1 cellular context compared by ENCODE assay signal in the genomic region with DNA sequence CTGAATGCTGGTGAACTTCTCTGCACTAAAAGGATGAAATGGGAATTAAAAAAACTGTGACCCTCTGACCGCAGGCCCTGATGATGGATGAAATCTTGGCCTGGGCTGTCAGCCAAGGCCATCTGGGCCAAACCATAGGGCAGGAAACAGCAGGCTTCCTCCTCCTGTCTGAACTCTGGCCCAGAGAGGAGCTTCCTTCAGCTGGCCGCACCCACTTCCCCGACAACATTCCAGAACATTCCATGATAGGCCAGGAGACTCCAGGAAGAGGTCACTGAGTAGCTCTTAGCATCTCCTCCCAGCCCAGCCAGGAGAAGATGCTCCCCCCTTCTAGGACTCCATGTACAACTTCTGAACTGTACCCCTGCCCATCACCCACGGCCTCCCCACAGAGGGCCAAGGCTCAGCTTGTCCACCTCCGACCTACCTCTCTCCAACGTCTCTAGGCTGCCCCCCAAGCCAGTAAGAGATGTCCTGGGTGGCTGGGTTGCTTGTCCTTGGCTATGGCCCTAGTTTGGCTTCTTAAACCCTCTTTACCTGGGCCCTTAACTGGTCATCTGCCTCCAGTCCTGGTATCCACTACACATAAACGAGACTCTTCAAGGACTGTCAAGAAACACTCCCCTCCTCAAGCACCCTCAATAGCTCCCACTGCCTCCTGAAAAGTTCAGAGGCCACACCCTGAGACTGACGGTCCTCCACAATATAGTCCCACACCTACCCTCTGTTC.
A peak's percentile ranks its signal among the peaks of the same experiment; 100 is the strongest.
TF ChIP-seq lines count a peak whose summit lies in the region.

No MANE protein-coding gene starts in this region.

TF ChIP-seq in HepG2, 621 proteins besides CTCF, POLR2A, EP300 and RAD21 (continued from another document and continues in another):
- TF ChIP-seq, protein P1, sequence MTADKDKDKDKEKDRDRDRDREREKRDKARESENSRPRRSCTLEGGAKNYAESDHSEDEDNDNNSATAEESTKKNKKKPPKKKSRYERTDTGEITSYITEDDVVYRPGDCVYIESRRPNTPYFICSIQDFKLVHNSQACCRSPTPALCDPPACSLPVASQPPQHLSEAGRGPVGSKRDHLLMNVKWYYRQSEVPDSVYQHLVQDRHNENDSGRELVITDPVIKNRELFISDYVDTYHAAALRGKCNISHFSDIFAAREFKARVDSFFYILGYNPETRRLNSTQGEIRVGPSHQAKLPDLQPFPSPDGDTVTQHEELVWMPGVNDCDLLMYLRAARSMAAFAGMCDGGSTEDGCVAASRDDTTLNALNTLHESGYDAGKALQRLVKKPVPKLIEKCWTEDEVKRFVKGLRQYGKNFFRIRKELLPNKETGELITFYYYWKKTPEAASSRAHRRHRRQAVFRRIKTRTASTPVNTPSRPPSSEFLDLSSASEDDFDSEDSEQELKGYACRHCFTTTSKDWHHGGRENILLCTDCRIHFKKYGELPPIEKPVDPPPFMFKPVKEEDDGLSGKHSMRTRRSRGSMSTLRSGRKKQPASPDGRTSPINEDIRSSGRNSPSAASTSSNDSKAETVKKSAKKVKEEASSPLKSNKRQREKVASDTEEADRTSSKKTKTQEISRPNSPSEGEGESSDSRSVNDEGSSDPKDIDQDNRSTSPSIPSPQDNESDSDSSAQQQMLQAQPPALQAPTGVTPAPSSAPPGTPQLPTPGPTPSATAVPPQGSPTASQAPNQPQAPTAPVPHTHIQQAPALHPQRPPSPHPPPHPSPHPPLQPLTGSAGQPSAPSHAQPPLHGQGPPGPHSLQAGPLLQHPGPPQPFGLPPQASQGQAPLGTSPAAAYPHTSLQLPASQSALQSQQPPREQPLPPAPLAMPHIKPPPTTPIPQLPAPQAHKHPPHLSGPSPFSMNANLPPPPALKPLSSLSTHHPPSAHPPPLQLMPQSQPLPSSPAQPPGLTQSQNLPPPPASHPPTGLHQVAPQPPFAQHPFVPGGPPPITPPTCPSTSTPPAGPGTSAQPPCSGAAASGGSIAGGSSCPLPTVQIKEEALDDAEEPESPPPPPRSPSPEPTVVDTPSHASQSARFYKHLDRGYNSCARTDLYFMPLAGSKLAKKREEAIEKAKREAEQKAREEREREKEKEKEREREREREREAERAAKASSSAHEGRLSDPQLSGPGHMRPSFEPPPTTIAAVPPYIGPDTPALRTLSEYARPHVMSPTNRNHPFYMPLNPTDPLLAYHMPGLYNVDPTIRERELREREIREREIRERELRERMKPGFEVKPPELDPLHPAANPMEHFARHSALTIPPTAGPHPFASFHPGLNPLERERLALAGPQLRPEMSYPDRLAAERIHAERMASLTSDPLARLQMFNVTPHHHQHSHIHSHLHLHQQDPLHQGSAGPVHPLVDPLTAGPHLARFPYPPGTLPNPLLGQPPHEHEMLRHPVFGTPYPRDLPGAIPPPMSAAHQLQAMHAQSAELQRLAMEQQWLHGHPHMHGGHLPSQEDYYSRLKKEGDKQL (CRISPR knock-in tag; IDR thresholded peaks at IDR 0.05; ENCODE audit: low read depth): no peak
- TF ChIP-seq GATAD2A (CRISPR knock-in tag; IDR thresholded peaks at IDR 0.05): peak; percentile 73
- TF ChIP-seq ZNF749 (CRISPR knock-in tag; IDR thresholded peaks at IDR 0.05; ENCODE audit: borderline replicate concordance): no peak
- TF ChIP-seq, protein P2, sequence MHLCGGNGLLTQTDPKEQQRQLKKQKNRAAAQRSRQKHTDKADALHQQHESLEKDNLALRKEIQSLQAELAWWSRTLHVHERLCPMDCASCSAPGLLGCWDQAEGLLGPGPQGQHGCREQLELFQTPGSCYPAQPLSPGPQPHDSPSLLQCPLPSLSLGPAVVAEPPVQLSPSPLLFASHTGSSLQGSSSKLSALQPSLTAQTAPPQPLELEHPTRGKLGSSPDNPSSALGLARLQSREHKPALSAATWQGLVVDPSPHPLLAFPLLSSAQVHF (CRISPR knock-in tag; IDR thresholded peaks at IDR 0.05): no peak
- no peak for TF ChIP-seq NFYC (CRISPR knock-in tag; IDR thresholded peaks at IDR 0.05)
- TF ChIP-seq MEIS2 (CRISPR knock-in tag; IDR thresholded peaks at IDR 0.05): 0 out of 2 replicates have a peak, but pooled peaks have one; percentile 64
- TF ChIP-seq, protein P3, sequence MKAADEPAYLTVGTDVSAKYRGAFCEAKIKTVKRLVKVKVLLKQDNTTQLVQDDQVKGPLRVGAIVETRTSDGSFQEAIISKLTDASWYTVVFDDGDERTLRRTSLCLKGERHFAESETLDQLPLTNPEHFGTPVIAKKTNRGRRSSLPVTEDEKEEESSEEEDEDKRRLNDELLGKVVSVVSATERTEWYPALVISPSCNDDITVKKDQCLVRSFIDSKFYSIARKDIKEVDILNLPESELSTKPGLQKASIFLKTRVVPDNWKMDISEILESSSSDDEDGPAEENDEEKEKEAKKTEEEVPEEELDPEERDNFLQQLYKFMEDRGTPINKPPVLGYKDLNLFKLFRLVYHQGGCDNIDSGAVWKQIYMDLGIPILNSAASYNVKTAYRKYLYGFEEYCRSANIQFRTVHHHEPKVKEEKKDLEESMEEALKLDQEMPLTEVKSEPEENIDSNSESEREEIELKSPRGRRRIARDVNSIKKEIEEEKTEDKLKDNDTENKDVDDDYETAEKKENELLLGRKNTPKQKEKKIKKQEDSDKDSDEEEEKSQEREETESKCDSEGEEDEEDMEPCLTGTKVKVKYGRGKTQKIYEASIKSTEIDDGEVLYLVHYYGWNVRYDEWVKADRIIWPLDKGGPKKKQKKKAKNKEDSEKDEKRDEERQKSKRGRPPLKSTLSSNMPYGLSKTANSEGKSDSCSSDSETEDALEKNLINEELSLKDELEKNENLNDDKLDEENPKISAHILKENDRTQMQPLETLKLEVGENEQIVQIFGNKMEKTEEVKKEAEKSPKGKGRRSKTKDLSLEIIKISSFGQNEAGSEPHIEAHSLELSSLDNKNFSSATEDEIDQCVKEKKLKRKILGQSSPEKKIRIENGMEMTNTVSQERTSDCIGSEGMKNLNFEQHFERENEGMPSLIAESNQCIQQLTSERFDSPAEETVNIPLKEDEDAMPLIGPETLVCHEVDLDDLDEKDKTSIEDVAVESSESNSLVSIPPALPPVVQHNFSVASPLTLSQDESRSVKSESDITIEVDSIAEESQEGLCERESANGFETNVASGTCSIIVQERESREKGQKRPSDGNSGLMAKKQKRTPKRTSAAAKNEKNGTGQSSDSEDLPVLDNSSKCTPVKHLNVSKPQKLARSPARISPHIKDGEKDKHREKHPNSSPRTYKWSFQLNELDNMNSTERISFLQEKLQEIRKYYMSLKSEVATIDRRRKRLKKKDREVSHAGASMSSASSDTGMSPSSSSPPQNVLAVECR (CRISPR knock-in tag; IDR thresholded peaks at IDR 0.05; ENCODE audit: borderline replicate concordance): no peak
- TF ChIP-seq HOXD1 (CRISPR knock-in tag; IDR thresholded peaks at IDR 0.05): no peak
- TF ChIP-seq SMYD3 (CRISPR knock-in tag; IDR thresholded peaks at IDR 0.05): 0 out of 2 replicates have a peak, but pooled peaks have one; percentile 37
- no peak; the same call in 1 of the 2 replicates for TF ChIP-seq ZNF501 (CRISPR knock-in tag; IDR thresholded peaks at IDR 0.05)
- no peak for TF ChIP-seq CREB1 (IDR thresholded peaks at IDR 0.05)
- no peak for TF ChIP-seq CREB1 (CRISPR knock-in tag; IDR thresholded peaks at IDR 0.05)
- TF ChIP-seq, protein P4, sequence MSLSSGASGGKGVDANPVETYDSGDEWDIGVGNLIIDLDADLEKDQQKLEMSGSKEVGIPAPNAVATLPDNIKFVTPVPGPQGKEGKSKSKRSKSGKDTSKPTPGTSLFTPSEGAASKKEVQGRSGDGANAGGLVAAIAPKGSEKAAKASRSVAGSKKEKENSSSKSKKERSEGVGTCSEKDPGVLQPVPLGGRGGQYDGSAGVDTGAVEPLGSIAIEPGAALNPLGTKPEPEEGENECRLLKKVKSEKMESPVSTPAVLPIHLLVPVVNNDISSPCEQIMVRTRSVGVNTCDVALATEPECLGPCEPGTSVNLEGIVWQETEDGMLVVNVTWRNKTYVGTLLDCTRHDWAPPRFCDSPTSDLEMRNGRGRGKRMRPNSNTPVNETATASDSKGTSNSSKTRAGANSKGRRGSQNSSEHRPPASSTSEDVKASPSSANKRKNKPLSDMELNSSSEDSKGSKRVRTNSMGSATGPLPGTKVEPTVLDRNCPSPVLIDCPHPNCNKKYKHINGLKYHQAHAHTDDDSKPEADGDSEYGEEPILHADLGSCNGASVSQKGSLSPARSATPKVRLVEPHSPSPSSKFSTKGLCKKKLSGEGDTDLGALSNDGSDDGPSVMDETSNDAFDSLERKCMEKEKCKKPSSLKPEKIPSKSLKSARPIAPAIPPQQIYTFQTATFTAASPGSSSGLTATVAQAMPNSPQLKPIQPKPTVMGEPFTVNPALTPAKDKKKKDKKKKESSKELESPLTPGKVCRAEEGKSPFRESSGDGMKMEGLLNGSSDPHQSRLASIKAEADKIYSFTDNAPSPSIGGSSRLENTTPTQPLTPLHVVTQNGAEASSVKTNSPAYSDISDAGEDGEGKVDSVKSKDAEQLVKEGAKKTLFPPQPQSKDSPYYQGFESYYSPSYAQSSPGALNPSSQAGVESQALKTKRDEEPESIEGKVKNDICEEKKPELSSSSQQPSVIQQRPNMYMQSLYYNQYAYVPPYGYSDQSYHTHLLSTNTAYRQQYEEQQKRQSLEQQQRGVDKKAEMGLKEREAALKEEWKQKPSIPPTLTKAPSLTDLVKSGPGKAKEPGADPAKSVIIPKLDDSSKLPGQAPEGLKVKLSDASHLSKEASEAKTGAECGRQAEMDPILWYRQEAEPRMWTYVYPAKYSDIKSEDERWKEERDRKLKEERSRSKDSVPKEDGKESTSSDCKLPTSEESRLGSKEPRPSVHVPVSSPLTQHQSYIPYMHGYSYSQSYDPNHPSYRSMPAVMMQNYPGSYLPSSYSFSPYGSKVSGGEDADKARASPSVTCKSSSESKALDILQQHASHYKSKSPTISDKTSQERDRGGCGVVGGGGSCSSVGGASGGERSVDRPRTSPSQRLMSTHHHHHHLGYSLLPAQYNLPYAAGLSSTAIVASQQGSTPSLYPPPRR (CRISPR knock-in tag; IDR thresholded peaks at IDR 0.05; ENCODE audit: borderline replicate concordance): no peak
- no peak for TF ChIP-seq NKX3-1 (CRISPR knock-in tag; IDR thresholded peaks at IDR 0.05)
- no peak for TF ChIP-seq ARNTL (CRISPR knock-in tag; IDR thresholded peaks at IDR 0.05)
- TF ChIP-seq NFKB2 (CRISPR knock-in tag; IDR thresholded peaks at IDR 0.05; ENCODE audit: borderline replicate concordance): 0 out of 2 replicates have a peak, but pooled peaks have one; percentile 37
- no peak for TF ChIP-seq ZNF777 (CRISPR knock-in tag; IDR thresholded peaks at IDR 0.05)
- TF ChIP-seq, protein P5, sequence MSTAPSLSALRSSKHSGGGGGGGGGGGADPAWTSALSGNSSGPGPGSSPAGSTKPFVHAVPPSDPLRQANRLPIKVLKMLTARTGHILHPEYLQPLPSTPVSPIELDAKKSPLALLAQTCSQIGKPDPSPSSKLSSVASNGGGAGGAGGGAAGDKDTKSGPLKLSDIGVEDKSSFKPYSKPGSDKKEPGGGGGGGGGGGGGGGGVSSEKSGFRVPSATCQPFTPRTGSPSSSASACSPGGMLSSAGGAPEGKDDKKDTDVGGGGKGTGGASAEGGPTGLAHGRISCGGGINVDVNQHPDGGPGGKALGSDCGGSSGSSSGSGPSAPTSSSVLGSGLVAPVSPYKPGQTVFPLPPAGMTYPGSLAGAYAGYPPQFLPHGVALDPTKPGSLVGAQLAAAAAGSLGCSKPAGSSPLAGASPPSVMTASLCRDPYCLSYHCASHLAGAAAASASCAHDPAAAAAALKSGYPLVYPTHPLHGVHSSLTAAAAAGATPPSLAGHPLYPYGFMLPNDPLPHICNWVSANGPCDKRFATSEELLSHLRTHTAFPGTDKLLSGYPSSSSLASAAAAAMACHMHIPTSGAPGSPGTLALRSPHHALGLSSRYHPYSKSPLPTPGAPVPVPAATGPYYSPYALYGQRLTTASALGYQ (CRISPR knock-in tag; IDR thresholded peaks at IDR 0.05): no peak
- TF ChIP-seq DR1 (CRISPR knock-in tag; IDR thresholded peaks at IDR 0.05): no peak
- no peak for TF ChIP-seq ZNF75D (CRISPR knock-in tag; IDR thresholded peaks at IDR 0.05; ENCODE audit: borderline replicate concordance)
- 0 out of 2 replicates have a peak, but pooled peaks have one; percentile 29 for TF ChIP-seq HDAC1 (CRISPR knock-in tag; IDR thresholded peaks at IDR 0.05)
- TF ChIP-seq ZFY (CRISPR knock-in tag; IDR thresholded peaks at IDR 0.05): peak; percentile 42; the same call in 1 of the 2 replicates
- TF ChIP-seq RARA (CRISPR knock-in tag; IDR thresholded peaks at IDR 0.05): peak; percentile 74
- no peak for TF ChIP-seq KLF13 (CRISPR knock-in tag; IDR thresholded peaks at IDR 0.05)
- no peak for TF ChIP-seq ZNF143 (CRISPR knock-in tag; IDR thresholded peaks at IDR 0.05)
- no peak for TF ChIP-seq MAFK (conservative IDR thresholded peaks at IDR 0.05 in 1 of 2, IDR thresholded peaks at IDR 0.05 in 1 of 2; ENCODE audit: low read length in 2 of 2)
- no peak for TF ChIP-seq TBL1XR1 (IDR thresholded peaks at IDR 0.05; ENCODE audit: borderline replicate concordance, low read length, partially characterized antibody)
- peak; percentile 28; the same call in 1 of the 2 replicates for TF ChIP-seq HDAC2 (CRISPR knock-in tag; IDR thresholded peaks at IDR 0.05)
- no peak for TF ChIP-seq ATF7-NPFF (CRISPR knock-in tag; IDR thresholded peaks at IDR 0.05; ENCODE audit: low read depth)
- TF ChIP-seq JARID2 (CRISPR knock-in tag; IDR thresholded peaks at IDR 0.05; ENCODE audit: insufficient replicate concordance): no peak
- no peak for TF ChIP-seq SRY (CRISPR knock-in tag; IDR thresholded peaks at IDR 0.05)
- TF ChIP-seq KLF6 (CRISPR knock-in tag; IDR thresholded peaks at IDR 0.05): no peak
- no peak for TF ChIP-seq REXO4 (CRISPR knock-in tag; IDR thresholded peaks at IDR 0.05; ENCODE audit: borderline replicate concordance)
- TF ChIP-seq, protein P6, sequence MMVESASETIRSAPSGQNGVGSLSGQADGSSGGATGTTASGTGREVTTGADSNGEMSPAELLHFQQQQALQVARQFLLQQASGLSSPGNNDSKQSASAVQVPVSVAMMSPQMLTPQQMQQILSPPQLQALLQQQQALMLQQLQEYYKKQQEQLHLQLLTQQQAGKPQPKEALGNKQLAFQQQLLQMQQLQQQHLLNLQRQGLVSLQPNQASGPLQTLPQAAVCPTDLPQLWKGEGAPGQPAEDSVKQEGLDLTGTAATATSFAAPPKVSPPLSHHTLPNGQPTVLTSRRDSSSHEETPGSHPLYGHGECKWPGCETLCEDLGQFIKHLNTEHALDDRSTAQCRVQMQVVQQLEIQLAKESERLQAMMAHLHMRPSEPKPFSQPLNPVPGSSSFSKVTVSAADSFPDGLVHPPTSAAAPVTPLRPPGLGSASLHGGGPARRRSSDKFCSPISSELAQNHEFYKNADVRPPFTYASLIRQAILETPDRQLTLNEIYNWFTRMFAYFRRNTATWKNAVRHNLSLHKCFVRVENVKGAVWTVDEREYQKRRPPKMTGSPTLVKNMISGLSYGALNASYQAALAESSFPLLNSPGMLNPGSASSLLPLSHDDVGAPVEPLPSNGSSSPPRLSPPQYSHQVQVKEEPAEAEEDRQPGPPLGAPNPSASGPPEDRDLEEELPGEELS (CRISPR knock-in tag; IDR thresholded peaks at IDR 0.05): no peak
- TF ChIP-seq PHB2 (IDR thresholded peaks at IDR 0.05; ENCODE audit: partially characterized antibody): no peak
- no peak for TF ChIP-seq MXD4 (CRISPR knock-in tag; IDR thresholded peaks at IDR 0.05)
- 0 out of 2 replicates have a peak, but pooled peaks have one; percentile 33 for TF ChIP-seq ZSCAN21 (CRISPR knock-in tag; IDR thresholded peaks at IDR 0.05; ENCODE audit: borderline replicate concordance)
- TF ChIP-seq ZIK1 (CRISPR knock-in tag; IDR thresholded peaks at IDR 0.05; ENCODE audit: borderline replicate concordance, low read depth): no peak
- TF ChIP-seq CAMTA2 (CRISPR knock-in tag; IDR thresholded peaks at IDR 0.05; ENCODE audit: borderline replicate concordance): 0 out of 2 replicates have a peak, but pooled peaks have one; percentile 40
- TF ChIP-seq ZNF772 (CRISPR knock-in tag; IDR thresholded peaks at IDR 0.05): no peak
- TF ChIP-seq ARNT2 (CRISPR knock-in tag; IDR thresholded peaks at IDR 0.05; ENCODE audit: low read depth): no peak
- TF ChIP-seq PAF1 (CRISPR knock-in tag; IDR thresholded peaks at IDR 0.05): no peak
- TF ChIP-seq KMT2B (CRISPR knock-in tag; IDR thresholded peaks at IDR 0.05): no peak
- no peak; the same call in 1 of the 2 replicates for TF ChIP-seq HMG20A (CRISPR knock-in tag; IDR thresholded peaks at IDR 0.05; ENCODE audit: borderline replicate concordance)
